Comparison of ENCODE assay signal across 13 cellular contexts in genomic region chr13:33322965-33323668, GRCh38. TPM values are rescaled to one million over a fixed set of nuclear protein-coding genes. Genes with fewer than 3 reads are reported as not detected.
DNase-seq lines count a peak whose midpoint lies in the region; ATAC-seq and TF ChIP-seq lines count a peak whose summit lies in the region.
"Had no signal": no experiment of that assay in that cellular context is flagged by ENCODE, and none has a peak within 500 bp of the region (broad histone marks: within the 10 kb centered on the region; RNA-seq: fewer than 3 reads in every experiment).

No MANE protein-coding gene starts in this region.

- H3K4me2 ChIP-seq in hepatocyte: no peak overlapping the region
- H3K4me2 ChIP-seq: SK-N-SH had no signal

- TF ChIP-seq CTCF in hepatocyte (IDR thresholded peaks at IDR 0.05; ENCODE audit: poor library complexity): no peak
- TF ChIP-seq CTCF in tibial artery (IDR thresholded peaks at IDR 0.05): no peak

- H3K9me3 Mint-ChIP-seq in T-cell: no peaks in the 10 kb centered on the region

- CTCF ChIA-PET in T-cell (lab: Charles Lee): no interaction called here

- H3K9me3 ChIP-seq in SJCRH30 (replicated peaks) (peaks cover 4% of the 10 kb centered on the region; the same call in 1 of the 2 replicates), hepatocyte (ENCODE audit: low read depth) (peaks cover under 1% of the 10 kb centered on the region), tibial artery (no peaks in the 10 kb centered on the region)
- H3K9me3 ChIP-seq: prostate gland, SK-N-SH had no signal

- H3K36me3 ChIP-seq in SJCRH30 (peaks cover 2% of the 10 kb centered on the region; the same call in 1 of the 2 replicates), hepatocyte (replicated peaks; ENCODE audit: insufficient read depth, low read depth) (no peaks in the 10 kb centered on the region), tibial artery (no peaks in the 10 kb centered on the region)
- H3K36me3 ChIP-seq: cardiac muscle cell, prostate gland had no signal

- peak overlapping the region; percentile 67 for H3K27ac ChIP-seq in SJCRH30
- peak overlapping the region; percentile 27 for H3K27ac ChIP-seq in hepatocyte
- peak overlapping the region; percentile 64 to 65 for H3K27ac ChIP-seq in tibial artery
- H3K27ac ChIP-seq: C4-2B, cardiac muscle cell had no signal

- WGBS in hepatocyte (ENCODE audit: low lambda C conversion rate, missing lambda C conversion rate): 87% methylated on average over 7 of the region's 7 CpGs

- H3K79me2 ChIP-seq in hepatocyte: no peaks in the 10 kb centered on the region

- ATAC-seq in left lobe of liver: no peak
- no peak for ATAC-seq in T-cell (replicated peaks in 1 of 4)

- POLR2A ChIA-PET in T-cell (lab: Charles Lee): no interaction called here

- H4K20me1 ChIP-seq in hepatocyte (ENCODE audit: insufficient read depth, poor library complexity, severe bottlenecking): no peaks in the 10 kb centered on the region

- H3K4me1 Mint-ChIP-seq in T-cell: peaks cover 0 to 2% (median 0%) of the 10 kb centered on the region in 3 donors

- H3K27me3 ChIP-seq in SJCRH30 (no peaks in the 10 kb centered on the region), hepatocyte (no peaks in the 10 kb centered on the region), tibial artery (no peaks in the 10 kb centered on the region)
- H3K27me3 ChIP-seq: cardiac muscle cell had no signal

- no peaks in the 10 kb centered on the region for H3K9me2 ChIP-seq in hepatocyte (replicated peaks; ENCODE audit: insufficient read depth)
- H3K9me2 ChIP-seq: SK-N-SH had no signal

- H3K27ac Mint-ChIP-seq in T-cell: no peak overlapping the region

- DNase-seq in NCI-H1105 treated with DMSO at 0.1 percent for 48 hours (lab: John Stamatoyannopoulos, UW) (peak; percentile 56), SJCRH30 (peak in 1 of 2 experiments; percentile 35), hepatocyte (ENCODE audit: low spot score) (no peak), tibial artery (no peak), NCI-H2227 treated with DMSO at 0.1 percent for 48 hours (lab: John Stamatoyannopoulos, UW) (no peak), RKO (ENCODE audit: low spot score) (no peak), left lobe of liver (ENCODE audit: low spot score) (no peak), T-cell (no peak)
- DNase-seq: activated naive CD4-positive, alpha-beta T cell treated with anti-CD3 and anti-CD28 coated beads, Interleukin-2, amount 50 U/mL, for 16 hours; SK-N-SH had no signal

- H2AFZ ChIP-seq in hepatocyte: no peak overlapping the region

- H3K36me3 Mint-ChIP-seq in T-cell: no peaks in the 10 kb centered on the region

- peak overlapping the region; percentile 42 for H3K4me3 ChIP-seq in SJCRH30
- H3K4me3 ChIP-seq in hepatocyte: no peak overlapping the region
- H3K4me3 ChIP-seq in tibial artery: peak overlapping the region; percentile 36 to 41
- H3K4me3 ChIP-seq: cardiac muscle cell, prostate gland had no signal

- peaks cover 2 to 4% of the 10 kb centered on the region in 2 donors for H3K27me3 Mint-ChIP-seq in T-cell

- H3K4me1 ChIP-seq in SJCRH30: peaks cover 47% of the 10 kb centered on the region
- no peaks in the 10 kb centered on the region for H3K4me1 ChIP-seq in hepatocyte (ENCODE audit: insufficient read depth)
- peaks cover 0 to 30% (median 9%) of the 10 kb centered on the region in 4 donors for H3K4me1 ChIP-seq in tibial artery
- H3K4me1 ChIP-seq: prostate gland had no signal

- no peak overlapping the region for H3K4me3 Mint-ChIP-seq in T-cell

- intact Hi-C loops in tibial artery (cut with DNase I; ENCODE audit: low total_unique reads): no loop called here

RNA-seq across cellular contexts. Expression of gene STARD13, which starts 37.6 kb away (rescaled TPM):
- total RNA-seq in SJCRH30 (2014; rRNA removed; shearing (Covaris generic)): 29.1 and 35.1 TPM in 2 replicates
- total RNA-seq in hepatocyte: 7.9 and 13.5 TPM in 2 replicates
- polyA plus RNA-seq in hepatocyte: 5.4 and 8.8 TPM in 2 replicates
- total RNA-seq in left lobe of liver: 14.1 TPM
- under 1 TPM in 3 of 5 donors, not detected in 2; 0.39 to 0.53 (median 0.44) TPM for total RNA-seq in T-cell
